In the genomic region with DNA sequence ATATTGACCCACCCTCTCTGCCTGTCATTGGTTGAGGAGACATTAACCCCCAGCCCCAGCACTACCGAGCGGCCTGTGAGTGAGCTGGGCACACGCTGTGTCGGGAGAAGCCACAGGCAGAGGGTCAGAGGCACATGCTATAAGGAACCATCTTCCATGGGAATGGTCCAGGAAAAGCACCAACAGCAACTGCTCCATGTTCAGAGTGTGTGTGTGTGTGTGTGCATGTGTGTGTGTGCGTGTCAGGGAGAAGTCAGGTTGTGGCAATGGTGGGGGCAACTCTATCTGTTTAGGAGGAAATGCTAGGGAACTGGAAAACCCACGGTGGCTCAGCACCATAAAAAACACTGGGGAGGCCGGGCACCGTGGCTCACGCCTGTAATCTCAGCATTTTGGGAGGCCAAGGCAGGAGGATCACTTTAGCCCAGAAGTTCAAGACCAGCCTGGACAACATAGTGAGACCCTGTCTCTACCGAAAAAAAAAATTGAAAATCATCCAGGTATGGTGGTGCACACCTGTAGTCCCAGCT, we compare ENCODE assay signal across 18 cellular contexts. TPM values are rescaled to one million over a fixed set of nuclear protein-coding genes. Genes with fewer than 3 reads are reported as not detected.
DNase-seq lines count a peak whose midpoint lies in the region; ATAC-seq lines count a peak whose summit lies in the region.
"Had no signal": no experiment of that assay in that cellular context is flagged by ENCODE, and none has a peak within 500 bp of the region (broad histone marks: within the 10 kb centered on the region; RNA-seq: fewer than 3 reads in every experiment).

No MANE protein-coding gene starts in this region.

- peak overlapping the region; percentile 83 for H3K27ac ChIP-seq in CD4-positive, alpha-beta memory T cell (ENCODE audit: low read depth, low read length)
- H3K27ac ChIP-seq: C4-2B, gastroesophageal sphincter had no signal

- H3K4me3 Mint-ChIP-seq in T-helper 2 cell treated with Interferon-gamma antibody and Interleukin-4, amounts not matched to agents 5 μg/mL and 100 μg/mL, for 36 hours = peak overlapping the region; percentile 71
- peak overlapping the region; percentile 32 to 81 (median 72) for H3K4me3 Mint-ChIP-seq in CD4-positive, alpha-beta memory T cell
- peak overlapping the region; percentile 19 for H3K4me3 Mint-ChIP-seq in activated CD8-positive, alpha-beta T cell treated with anti-CD3 and anti-CD28 coated beads, Interleukin-2, amount 10 ng/mL, durations not matched to agents 7 days and 5 days

- H3K4me1 ChIP-seq in CD4-positive, alpha-beta memory T cell (ENCODE audit: insufficient read depth, low read length) = peaks cover 66% of the 10 kb centered on the region

- H3K4me3 ChIP-seq in CD4-positive, alpha-beta memory T cell (ENCODE audit: low read length in 2 of 2) = no peak overlapping the region
- H3K4me3 ChIP-seq: gastroesophageal sphincter had no signal

- peaks cover 61% of the 10 kb centered on the region for H3K4me1 Mint-ChIP-seq in T-helper 2 cell treated with Interferon-gamma antibody and Interleukin-4, amounts not matched to agents 5 μg/mL and 100 μg/mL, for 36 hours (ENCODE audit: low read depth)
- peaks cover 56 to 81% (median 64%) of the 10 kb centered on the region in 4 donors for H3K4me1 Mint-ChIP-seq in CD4-positive, alpha-beta memory T cell
- peaks cover 62% of the 10 kb centered on the region for H3K4me1 Mint-ChIP-seq in activated CD8-positive, alpha-beta T cell treated with anti-CD3 and anti-CD28 coated beads, Interleukin-2, amount 10 ng/mL, durations not matched to agents 7 days and 5 days (ENCODE audit: low read depth)

- no peaks in the 10 kb centered on the region for H3K27me3 ChIP-seq in CD4-positive, alpha-beta memory T cell (ENCODE audit: insufficient read depth, low read length)

- peak overlapping the region; percentile 90 for H3K27ac Mint-ChIP-seq in T-helper 2 cell treated with Interferon-gamma antibody and Interleukin-4, amounts not matched to agents 5 μg/mL and 100 μg/mL, for 36 hours
- peak overlapping the region; percentile 97 to 100 (median 99) for H3K27ac Mint-ChIP-seq in CD4-positive, alpha-beta memory T cell
- H3K27ac Mint-ChIP-seq in activated CD8-positive, alpha-beta T cell treated with anti-CD3 and anti-CD28 coated beads, Interleukin-2, amount 10 ng/mL, durations not matched to agents 7 days and 5 days = peak overlapping the region; percentile 85

- no peak for DNase-seq in T-helper 2 cell treated with Interferon-gamma antibody and Interleukin-4, amounts not matched to agents 5 μg/mL and 100 μg/mL, for 36 hours (ENCODE audit: low spot score)
- DNase-seq in T-helper 2 cell (no peak), islet precursor cell (peak; percentile 29), HCEC 1CT (no peak), GM03348 (ENCODE audit: low spot score) (no peak)
- DNase-seq in CD4-positive, alpha-beta memory T cell = peak in 1 of 5 donors; percentile 34
- no peak for DNase-seq in activated CD8-positive, alpha-beta T cell treated with anti-CD3 and anti-CD28 coated beads, Interleukin-2, amount 10 ng/mL, durations not matched to agents 7 days and 5 days
- DNase-seq: 8988T; anterior cingulate cortex; DND-41; NCI-H2081; NCI-H524 treated with DMSO at 0.1 percent for 48 hours; OCI-M1; stimulated activated naive CD4-positive, alpha-beta T cell treated with Interleukin-2 at 50 U/mL for 16 hours had no signal

- no peak for ATAC-seq in activated CD8-positive, alpha-beta T cell treated with anti-CD3 and anti-CD28 coated beads, Interleukin-2, amount 10 ng/mL, durations not matched to agents 7 days and 5 days
- no peak for ATAC-seq in HG03354 (IDR thresholded peaks at IDR 0.05; ENCODE audit: poor library complexity, severe bottlenecking, unreplicated experiment)
- ATAC-seq: gastroesophageal sphincter had no signal

- H3K36me3 Mint-ChIP-seq in T-helper 2 cell treated with Interferon-gamma antibody and Interleukin-4, amounts not matched to agents 5 μg/mL and 100 μg/mL, for 36 hours (ENCODE audit: low read depth) = peaks cover 72% of the 10 kb centered on the region
- peaks cover 39 to 60% of the 10 kb centered on the region in 2 donors for H3K36me3 Mint-ChIP-seq in CD4-positive, alpha-beta memory T cell
- H3K36me3 Mint-ChIP-seq in activated CD8-positive, alpha-beta T cell treated with anti-CD3 and anti-CD28 coated beads, Interleukin-2, amount 10 ng/mL, durations not matched to agents 7 days and 5 days (ENCODE audit: low read depth) = peaks cover 70% of the 10 kb centered on the region

- H3K27me3 Mint-ChIP-seq in T-helper 2 cell treated with Interferon-gamma antibody and Interleukin-4, amounts not matched to agents 5 μg/mL and 100 μg/mL, for 36 hours (ENCODE audit: low read depth) = no peaks in the 10 kb centered on the region
- no peaks in the 10 kb centered on the region for H3K27me3 Mint-ChIP-seq in CD4-positive, alpha-beta memory T cell
- no peaks in the 10 kb centered on the region for H3K27me3 Mint-ChIP-seq in activated CD8-positive, alpha-beta T cell treated with anti-CD3 and anti-CD28 coated beads, Interleukin-2, amount 10 ng/mL, durations not matched to agents 7 days and 5 days (ENCODE audit: low read depth)

- intact Hi-C loops in CD4-positive, alpha-beta memory T cell (cut with micrococcal nuclease) = loop anchor here (1.0 to 5.0 kb wide), 2 partner anchors 34 to 82 kb away; a partner anchor contains a TSS

- H3K9me3 ChIP-seq in CD4-positive, alpha-beta memory T cell (ENCODE audit: control insufficient read depth in 1 of 2, low read length in 2 of 2) = no peaks in the 10 kb centered on the region
- H3K9me3 ChIP-seq: gastroesophageal sphincter had no signal

- H3K36me3 ChIP-seq in CD4-positive, alpha-beta memory T cell (ENCODE audit: insufficient read depth, low read length) = peaks cover 49% of the 10 kb centered on the region
- H3K36me3 ChIP-seq: gastroesophageal sphincter had no signal

- CTCF ChIA-PET in CD4-positive, alpha-beta memory T cell (lab: Charles Lee; ENCODE audit: partially characterized antibody) = interaction anchor here (0.7 to 1.9 kb wide), 4 partner anchors 21 to 1536 kb away, joined by 3 to 9 read pairs (median 4); no protein-coding TSS in a partner anchor
- CTCF ChIA-PET in activated CD8-positive, alpha-beta T cell treated with anti-CD3 and anti-CD28 coated beads, Interleukin-2, amount 10 ng/mL, durations not matched to agents 7 days and 5 days (lab: Charles Lee) = interaction anchor here (0.7 to 1.2 kb wide), 5 partner anchors 21 to 148 kb away, joined by 3 to 4 read pairs (median 3); no protein-coding TSS in a partner anchor

- POLR2A ChIA-PET in CD4-positive, alpha-beta memory T cell (lab: Charles Lee; ENCODE audit: partially characterized antibody) = interaction anchor here (0.5 to 16.2 kb wide), 22 partner anchors 9 to 121 kb away, joined by 3 to 427 read pairs (median 6); a partner anchor contains a TSS
- POLR2A ChIA-PET in activated CD8-positive, alpha-beta T cell treated with anti-CD3 and anti-CD28 coated beads, Interleukin-2, amount 10 ng/mL, durations not matched to agents 7 days and 5 days (lab: Charles Lee) = interaction anchor here (1.0 to 3.7 kb wide), 6 partner anchors 9 to 90 kb away, joined by 3 to 13 read pairs (median 3); no protein-coding TSS in a partner anchor

- no peaks in the 10 kb centered on the region for H3K9me3 Mint-ChIP-seq in T-helper 2 cell treated with Interferon-gamma antibody and Interleukin-4, amounts not matched to agents 5 μg/mL and 100 μg/mL, for 36 hours
- H3K9me3 Mint-ChIP-seq in CD4-positive, alpha-beta memory T cell = peaks cover 0 to 8% (median 0%) of the 10 kb centered on the region in 8 donors
- H3K9me3 Mint-ChIP-seq in activated CD8-positive, alpha-beta T cell treated with anti-CD3 and anti-CD28 coated beads, Interleukin-2, amount 10 ng/mL, durations not matched to agents 7 days and 5 days (ENCODE audit: insufficient read depth) = no peaks in the 10 kb centered on the region

RNA-seq across cellular contexts. Expression of a gene that starts 49.3 kb away (rescaled TPM):
- 100 to 1,000 TPM; 414 to 428 TPM for total RNA-seq in CD4-positive, alpha-beta memory T cell
- polyA plus RNA-seq in CD4-positive, alpha-beta memory T cell = 100 to 1,000 TPM; 281 to 298 TPM
- 100 to 1,000 TPM; 214 to 222 TPM for total RNA-seq in activated CD8-positive, alpha-beta T cell treated with anti-CD3 and anti-CD28 coated beads, Interleukin-2, amount 10 ng/mL, durations not matched to agents 7 days and 5 days
- total RNA-seq: pulmonary artery endothelial cell had no signal

Comparison
In these comparisons a context has a peak if more than half of its experiments do, and no peak if none do; other contexts are left out.
1. H3K4me3 Mint-ChIP-seq: peak in every context shown above with its lines; median percentile 72 in CD4-positive, alpha-beta memory T cell; 71 in T-helper 2 cell treated with Interferon-gamma antibody and Interleukin-4, amounts not matched to agents 5 μg/mL and 100 μg/mL, for 36 hours; 19 in activated CD8-positive, alpha-beta T cell treated with anti-CD3 and anti-CD28 coated beads, Interleukin-2, amount 10 ng/mL, durations not matched to agents 7 days and 5 days.